ENCODE assay signal across 11 cellular contexts in the genomic region with DNA sequence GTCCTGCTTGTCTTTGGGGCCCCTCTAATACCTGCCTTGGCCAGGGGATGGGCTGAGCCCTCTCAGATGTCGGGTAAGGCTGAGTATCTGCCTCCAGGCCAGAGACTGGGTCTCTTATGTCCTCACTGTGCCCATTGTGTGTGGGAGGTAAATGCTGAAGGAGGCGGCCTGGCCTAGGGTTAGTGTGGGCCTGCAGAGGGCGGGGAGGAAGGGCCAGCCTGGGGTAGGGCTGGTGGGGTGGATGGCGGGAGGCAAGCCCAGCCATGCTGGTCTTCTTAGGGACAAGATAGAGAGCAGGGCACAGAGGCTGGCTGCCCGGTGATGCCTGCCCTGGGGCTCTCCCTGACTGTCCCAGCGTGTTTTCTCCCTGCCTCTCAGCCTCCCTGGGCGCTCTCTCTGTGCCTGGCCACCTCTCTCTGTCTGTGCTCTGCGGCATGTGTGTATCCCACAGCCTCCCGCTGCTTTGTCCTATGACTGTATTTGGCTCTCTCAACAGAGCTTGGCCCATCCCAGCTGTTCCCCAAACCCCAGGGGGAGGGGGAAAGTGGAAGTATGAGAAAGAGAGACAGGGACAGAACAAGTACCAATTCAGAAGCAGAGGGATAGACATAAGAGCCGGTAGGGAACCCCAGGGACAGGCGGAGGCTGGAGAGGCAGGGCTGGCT. TPM values are rescaled to one million over a fixed set of nuclear protein-coding genes. Genes with fewer than 3 reads are reported as not detected.
DNase-seq lines count a peak whose midpoint lies in the region; ATAC-seq and TF ChIP-seq lines count a peak whose summit lies in the region.
"Had no signal": no experiment of that assay in that cellular context is flagged by ENCODE, and none has a peak within 500 bp of the region (broad histone marks: within the 10 kb centered on the region; RNA-seq: fewer than 3 reads in every experiment).

No MANE protein-coding gene starts in this region.

- no peaks in the 10 kb centered on the region for H3K9me3 Mint-ChIP-seq in GM23338
- H3K9me3 Mint-ChIP-seq in activated T-cell treated with anti-CD3 and anti-CD28 coated beads, Interleukin-2, amount 50 U/mL, for 72 hours = no peaks in the 10 kb centered on the region
- H3K9me3 Mint-ChIP-seq: CD4-positive, alpha-beta memory T cell; stimulated activated naive CD8-positive, alpha-beta T cell treated with anti-CD3 and anti-CD28 coated beads, Interleukin-15, amount 100 ng/mL, for 72 hours had no signal

- intact Hi-C loops in sciatic nerve (cut with DNase I) = no loop called here

- no peak overlapping the region for H3K4me2 ChIP-seq in GM23338

- H3K27me3 ChIP-seq in GM23338 (ENCODE audit: insufficient read depth) = no peaks in the 10 kb centered on the region

- ATAC-seq in GM23338 (peak; percentile 34), sciatic nerve (peak; percentile 78), GM21390 (IDR thresholded peaks at IDR 0.05; ENCODE audit: unreplicated experiment) (no peak)
- no peak for ATAC-seq in activated T-cell treated with anti-CD3 and anti-CD28 coated beads, Interleukin-2, amount 50 U/mL, for 72 hours (replicated peaks in 1 of 2)
- ATAC-seq: stimulated activated naive CD8-positive, alpha-beta T cell treated with anti-CD3 and anti-CD28 coated beads, Interleukin-15, amount 100 ng/mL, for 72 hours had no signal

- no peak overlapping the region for H3K27ac Mint-ChIP-seq in GM23338
- H3K27ac Mint-ChIP-seq in activated T-cell treated with anti-CD3 and anti-CD28 coated beads, Interleukin-2, amount 50 U/mL, for 72 hours = no peak overlapping the region

- no peak overlapping the region for H2AFZ ChIP-seq in GM23338

- TF ChIP-seq CTCF in GM23338 (conservative IDR thresholded peaks at IDR 0.05; ENCODE audit: low read depth in 2 of 2) (no peak), astrocyte of the cerebellum (IDR thresholded peaks at IDR 0.05; ENCODE audit: low read depth, low read length, missing control alignments) (no peak)

- no peaks in the 10 kb centered on the region for H3K36me3 Mint-ChIP-seq in GM23338 (ENCODE audit: low read depth)
- no peaks in the 10 kb centered on the region for H3K36me3 Mint-ChIP-seq in activated T-cell treated with anti-CD3 and anti-CD28 coated beads, Interleukin-2, amount 50 U/mL, for 72 hours (ENCODE audit: insufficient read depth in 2 of 2)
- H3K36me3 Mint-ChIP-seq: CD4-positive, alpha-beta memory T cell had no signal

- DNase-seq in GM23338 (ENCODE audit: low spot score) (no peak), astrocyte of the cerebellum (ENCODE audit: low read depth) (peak; percentile 9), hippocampal formation (lab: John Stamatoyannopoulos, UW) (peak; percentile 26 to 36), sciatic nerve (ENCODE audit: low spot score) (no peak), HK-2 (ENCODE audit: unreplicated experiment) (no peak)
- DNase-seq in activated T-cell treated with anti-CD3 and anti-CD28 coated beads, Interleukin-2, amount 50 U/mL, for 72 hours = no peak
- DNase-seq in stimulated activated CD4-positive, alpha-beta T cell treated with anti-CD3 and anti-CD28 coated beads, Interleukin-4, amount 100 ng/mL, for 1 hour = no peak
- DNase-seq: CD4-positive, alpha-beta memory T cell; Karpas-422; stimulated activated naive CD8-positive, alpha-beta T cell treated with anti-CD3 and anti-CD28 coated beads, Interleukin-15, amount 100 ng/mL, for 72 hours had no signal

- H3K4me3 Mint-ChIP-seq in GM23338 = no peak overlapping the region
- H3K4me3 Mint-ChIP-seq in activated T-cell treated with anti-CD3 and anti-CD28 coated beads, Interleukin-2, amount 50 U/mL, for 72 hours = no peak overlapping the region
- H3K4me3 Mint-ChIP-seq: CD4-positive, alpha-beta memory T cell; stimulated activated naive CD8-positive, alpha-beta T cell treated with anti-CD3 and anti-CD28 coated beads, Interleukin-15, amount 100 ng/mL, for 72 hours had no signal

- no peak overlapping the region for H3K27ac ChIP-seq in GM23338 (ENCODE audit: low read depth)

- H3K4me3 ChIP-seq in GM23338 (no peak overlapping the region), astrocyte of the cerebellum (ENCODE audit: low read depth, low read length) (no peak overlapping the region)

- H3K79me2 ChIP-seq in GM23338 (replicated peaks; ENCODE audit: insufficient read depth) = no peaks in the 10 kb centered on the region

- H4K20me1 ChIP-seq in GM23338 (replicated peaks; ENCODE audit: insufficient read depth) = no peaks in the 10 kb centered on the region

- H3K36me3 ChIP-seq in GM23338 (ENCODE audit: insufficient read depth) = no peaks in the 10 kb centered on the region

- in situ Hi-C loops in astrocyte of the cerebellum (cut with HindIII; ENCODE audit: low sequenced_read_pairs) = no loop called here

- H3K4me1 Mint-ChIP-seq in GM23338 = peaks cover 17% of the 10 kb centered on the region
- peaks cover 11% of the 10 kb centered on the region for H3K4me1 Mint-ChIP-seq in activated T-cell treated with anti-CD3 and anti-CD28 coated beads, Interleukin-2, amount 50 U/mL, for 72 hours (ENCODE audit: low read depth)

- H3F3A ChIP-seq in GM23338 (replicated peaks; ENCODE audit: low read depth) = no peaks in the 10 kb centered on the region

- H3K27me3 Mint-ChIP-seq in GM23338 (ENCODE audit: insufficient read depth, low read depth, poor library complexity) = peaks cover 11% of the 10 kb centered on the region
- peaks cover 23% of the 10 kb centered on the region for H3K27me3 Mint-ChIP-seq in activated T-cell treated with anti-CD3 and anti-CD28 coated beads, Interleukin-2, amount 50 U/mL, for 72 hours (ENCODE audit: low read depth)

- no peaks in the 10 kb centered on the region for H3K9me2 ChIP-seq in GM23338 (ENCODE audit: insufficient read depth)

- no peaks in the 10 kb centered on the region for H3K4me1 ChIP-seq in GM23338 (ENCODE audit: insufficient read depth)

TF ChIP-seq in GM23338, 12 proteins besides CTCF, POLR2A, EP300 and RAD21 (continues in another document):
- TF ChIP-seq, protein P1, sequence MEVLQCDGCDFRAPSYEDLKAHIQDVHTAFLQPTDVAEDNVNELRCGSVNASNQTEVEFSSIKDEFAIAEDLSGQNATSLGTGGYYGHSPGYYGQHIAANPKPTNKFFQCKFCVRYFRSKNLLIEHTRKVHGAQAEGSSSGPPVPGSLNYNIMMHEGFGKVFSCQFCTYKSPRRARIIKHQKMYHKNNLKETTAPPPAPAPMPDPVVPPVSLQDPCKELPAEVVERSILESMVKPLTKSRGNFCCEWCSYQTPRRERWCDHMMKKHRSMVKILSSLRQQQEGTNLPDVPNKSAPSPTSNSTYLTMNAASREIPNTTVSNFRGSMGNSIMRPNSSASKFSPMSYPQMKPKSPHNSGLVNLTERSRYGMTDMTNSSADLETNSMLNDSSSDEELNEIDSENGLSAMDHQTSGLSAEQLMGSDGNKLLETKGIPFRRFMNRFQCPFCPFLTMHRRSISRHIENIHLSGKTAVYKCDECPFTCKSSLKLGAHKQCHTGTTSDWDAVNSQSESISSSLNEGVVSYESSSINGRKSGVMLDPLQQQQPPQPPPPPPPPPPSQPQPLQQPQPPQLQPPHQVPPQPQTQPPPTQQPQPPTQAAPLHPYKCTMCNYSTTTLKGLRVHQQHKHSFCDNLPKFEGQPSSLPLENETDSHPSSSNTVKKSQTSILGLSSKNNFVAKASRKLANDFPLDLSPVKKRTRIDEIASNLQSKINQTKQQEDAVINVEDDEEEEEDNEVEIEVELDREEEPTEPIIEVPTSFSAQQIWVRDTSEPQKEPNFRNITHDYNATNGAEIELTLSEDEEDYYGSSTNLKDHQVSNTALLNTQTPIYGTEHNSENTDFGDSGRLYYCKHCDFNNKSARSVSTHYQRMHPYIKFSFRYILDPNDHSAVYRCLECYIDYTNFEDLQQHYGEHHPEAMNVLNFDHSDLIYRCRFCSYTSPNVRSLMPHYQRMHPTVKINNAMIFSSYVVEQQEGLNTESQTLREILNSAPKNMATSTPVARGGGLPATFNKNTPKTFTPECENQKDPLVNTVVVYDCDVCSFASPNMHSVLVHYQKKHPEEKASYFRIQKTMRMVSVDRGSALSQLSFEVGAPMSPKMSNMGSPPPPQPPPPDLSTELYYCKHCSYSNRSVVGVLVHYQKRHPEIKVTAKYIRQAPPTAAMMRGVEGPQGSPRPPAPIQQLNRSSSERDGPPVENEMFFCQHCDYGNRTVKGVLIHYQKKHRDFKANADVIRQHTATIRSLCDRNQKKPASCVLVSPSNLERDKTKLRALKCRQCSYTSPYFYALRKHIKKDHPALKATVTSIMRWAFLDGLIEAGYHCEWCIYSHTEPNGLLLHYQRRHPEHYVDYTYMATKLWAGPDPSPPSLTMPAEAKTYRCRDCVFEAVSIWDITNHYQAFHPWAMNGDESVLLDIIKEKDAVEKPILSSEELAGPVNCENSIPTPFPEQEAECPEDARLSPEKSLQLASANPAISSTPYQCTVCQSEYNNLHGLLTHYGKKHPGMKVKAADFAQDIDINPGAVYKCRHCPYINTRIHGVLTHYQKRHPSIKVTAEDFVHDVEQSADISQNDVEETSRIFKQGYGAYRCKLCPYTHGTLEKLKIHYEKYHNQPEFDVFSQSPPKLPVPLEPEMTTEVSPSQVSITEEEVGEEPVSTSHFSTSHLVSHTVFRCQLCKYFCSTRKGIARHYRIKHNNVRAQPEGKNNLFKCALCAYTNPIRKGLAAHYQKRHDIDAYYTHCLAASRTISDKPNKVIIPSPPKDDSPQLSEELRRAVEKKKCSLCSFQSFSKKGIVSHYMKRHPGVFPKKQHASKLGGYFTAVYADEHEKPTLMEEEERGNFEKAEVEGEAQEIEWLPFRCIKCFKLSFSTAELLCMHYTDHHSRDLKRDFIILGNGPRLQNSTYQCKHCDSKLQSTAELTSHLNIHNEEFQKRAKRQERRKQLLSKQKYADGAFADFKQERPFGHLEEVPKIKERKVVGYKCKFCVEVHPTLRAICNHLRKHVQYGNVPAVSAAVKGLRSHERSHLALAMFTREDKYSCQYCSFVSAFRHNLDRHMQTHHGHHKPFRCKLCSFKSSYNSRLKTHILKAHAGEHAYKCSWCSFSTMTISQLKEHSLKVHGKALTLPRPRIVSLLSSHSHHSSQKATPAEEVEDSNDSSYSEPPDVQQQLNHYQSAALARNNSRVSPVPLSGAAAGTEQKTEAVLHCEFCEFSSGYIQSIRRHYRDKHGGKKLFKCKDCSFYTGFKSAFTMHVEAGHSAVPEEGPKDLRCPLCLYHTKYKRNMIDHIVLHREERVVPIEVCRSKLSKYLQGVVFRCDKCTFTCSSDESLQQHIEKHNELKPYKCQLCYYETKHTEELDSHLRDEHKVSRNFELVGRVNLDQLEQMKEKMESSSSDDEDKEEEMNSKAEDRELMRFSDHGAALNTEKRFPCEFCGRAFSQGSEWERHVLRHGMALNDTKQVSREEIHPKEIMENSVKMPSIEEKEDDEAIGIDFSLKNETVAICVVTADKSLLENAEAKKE (CRISPR knock-in tag; IDR thresholded peaks at IDR 0.05) = no peak
- TF ChIP-seq ZNF331 (CRISPR knock-in tag; IDR thresholded peaks at IDR 0.05; ENCODE audit: low read depth) (no peak), ZNF114 (CRISPR knock-in tag; IDR thresholded peaks at IDR 0.05) (no peak), POLR2AphosphoS5 (IDR thresholded peaks at IDR 0.05; ENCODE audit: low read depth) (no peak), JUNB (IDR thresholded peaks at IDR 0.05; ENCODE audit: unreplicated experiment) (no peak)

RNA-seq across cellular contexts. Expression of a gene that starts 57.0 kb away (rescaled TPM):
- 8.2 and 16.2 TPM in 2 replicates for total RNA-seq in GM23338 (2014; rRNA removed; shearing (Covaris generic))
- polyA plus RNA-seq in GM23338 (2016; fragmentation: Nextera tagmentation; extraction: Ambion mirVana) = 4.1 and 4.3 TPM in 2 replicates
- total RNA-seq in sciatic nerve = 74.4 TPM
- 1 to 10 TPM in 1 of 2 donors, under 1 TPM in 1; 0.77 to 1.7 TPM for total RNA-seq in activated T-cell treated with anti-CD3 and anti-CD28 coated beads, Interleukin-2, amount 50 U/mL, for 72 hours

Comparison
In these comparisons a context has a peak if more than half of its experiments do, and no peak if none do; other contexts are left out.
1. ATAC-seq: peak in GM23338 (single experiment) and sciatic nerve (single experiment); none in activated T-cell treated with anti-CD3 and anti-CD28 coated beads, Interleukin-2, amount 50 U/mL, for 72 hours (0 of 2) and GM21390 (single experiment).
2. DNase-seq: peak in astrocyte of the cerebellum (single experiment) and hippocampal formation (2 of 2); none in GM23338 (single experiment), sciatic nerve (single experiment), activated T-cell treated with anti-CD3 and anti-CD28 coated beads, Interleukin-2, amount 50 U/mL, for 72 hours (0 of 2), stimulated activated CD4-positive, alpha-beta T cell treated with anti-CD3 and anti-CD28 coated beads, Interleukin-4, amount 100 ng/mL, for 1 hour (single experiment) and HK-2 (single experiment).